ENCODE assay signal across 3 cellular contexts in genomic region chr6:141482773-141483172, GRCh38.
TF ChIP-seq lines count a peak whose summit lies in the region.

No MANE protein-coding gene starts in this region.

TF ChIP-seq in liver, 16 proteins besides CTCF, POLR2A, EP300 and RAD21:
- no peak for TF ChIP-seq REST (IDR thresholded peaks at IDR 0.05)
- no peak for TF ChIP-seq HNF4A (conservative IDR thresholded peaks at IDR 0.05)
- no peak for TF ChIP-seq EGR1 (IDR thresholded peaks at IDR 0.05; ENCODE audit: low read depth in 2 of 2)
- TF ChIP-seq MAX (IDR thresholded peaks at IDR 0.05), result no peak
- TF ChIP-seq RXRA (IDR thresholded peaks at IDR 0.05), result no peak
- TF ChIP-seq FOXA2 (IDR thresholded peaks at IDR 0.05), result no peak
- TF ChIP-seq HNF4G (IDR thresholded peaks at IDR 0.05), result no peak
- TF ChIP-seq GABPA (IDR thresholded peaks at IDR 0.05 in 1 of 2, conservative IDR thresholded peaks at IDR 0.05 in 1 of 2), result no peak

TF ChIP-seq in HepG2, 621 proteins besides CTCF, POLR2A, EP300 and RAD21 (continued from another document):
- TF ChIP-seq ELK4 (CRISPR knock-in tag; IDR thresholded peaks at IDR 0.05; ENCODE audit: borderline replicate concordance) (no peak), SCMH1 (CRISPR knock-in tag; IDR thresholded peaks at IDR 0.05; ENCODE audit: borderline replicate concordance) (no peak), ZNF160 (CRISPR knock-in tag; IDR thresholded peaks at IDR 0.05) (no peak), MEIS2 (CRISPR knock-in tag; IDR thresholded peaks at IDR 0.05) (no peak), PRDM4 (CRISPR knock-in tag; IDR thresholded peaks at IDR 0.05; ENCODE audit: borderline replicate concordance) (no peak), KLF13 (CRISPR knock-in tag; IDR thresholded peaks at IDR 0.05) (no peak), RFX3 (CRISPR knock-in tag; IDR thresholded peaks at IDR 0.05) (no peak)

TF ChIP-seq in SK-N-SH treated with all-trans-retinoic acid at 6 μM for 48 hours, 23 proteins besides CTCF, POLR2A, EP300 and RAD21 (continued from another document):
- no peak for TF ChIP-seq POU6F1 (CRISPR knock-in tag; IDR thresholded peaks at IDR 0.05; ENCODE audit: borderline replicate concordance, low read depth)
- TF ChIP-seq RARB (CRISPR knock-in tag; IDR thresholded peaks at IDR 0.05), result no peak
- TF ChIP-seq PATZ1 (CRISPR knock-in tag; IDR thresholded peaks at IDR 0.05; ENCODE audit: borderline replicate concordance), result no peak
- no peak for TF ChIP-seq ISL1 (CRISPR knock-in tag; IDR thresholded peaks at IDR 0.05)
- no peak for TF ChIP-seq PPARA (CRISPR knock-in tag; IDR thresholded peaks at IDR 0.05; ENCODE audit: borderline replicate concordance)
- TF ChIP-seq ZNF8 (CRISPR knock-in tag; IDR thresholded peaks at IDR 0.05), result no peak
- TF ChIP-seq ZNF565 (CRISPR knock-in tag; conservative IDR thresholded peaks at IDR 0.05; ENCODE audit: low read depth), result no peak
- no peak for TF ChIP-seq ZFP3 (CRISPR knock-in tag; IDR thresholded peaks at IDR 0.05)
- TF ChIP-seq TCF4 (CRISPR knock-in tag; IDR thresholded peaks at IDR 0.05; ENCODE audit: borderline replicate concordance), result no peak
- TF ChIP-seq TSHZ2 (CRISPR knock-in tag; IDR thresholded peaks at IDR 0.05), result no peak
